23 cellular contexts compared by ENCODE assay signal in genomic region chr15:84009616-84010015, GRCh38.
"Had no signal": no experiment of that assay in that cellular context is flagged by ENCODE, and none has a peak within 500 bp of the region (broad histone marks: within the 10 kb centered on the region; RNA-seq: fewer than 3 reads in every experiment).

No MANE protein-coding gene starts in this region.

- H3K4me1 ChIP-seq: SJCRH30 had no signal

- ATAC-seq: HepG2, SK-N-SH treated with all-trans-retinoic acid at 6 μM for 48 hours had no signal

- H3K36me3 ChIP-seq: MG63, SJCRH30 had no signal

- H3K27me3 ChIP-seq: MG63, SJCRH30 had no signal

- H3K9me3 ChIP-seq: MG63, SJCRH30 had no signal

- DNase-seq: IMR-90, Karpas-422, KG1, MG63, NCI-H1092, NCI-H1105 treated with DMSO at 0.1 percent for 48 hours, NCI-H1417 treated with DMSO at 0.1 percent for 48 hours, NCI-H146, NCI-H1694 treated with DMSO at 0.1 percent for 48 hours, NCI-H1930, NCI-H2081, NCI-H2107, NCI-H226, NCI-H446, NCI-H510A, NCI-H524 treated with DMSO at 0.1 percent for 48 hours, NCI-H69, NCI-H774, RPMI8226, SHP77 treated with DMSO at 0.1 percent for 48 hours, SJCRH30 had no signal

- H3K4me3 ChIP-seq: MG63, SJCRH30 had no signal

- H3K27ac ChIP-seq: SJCRH30 had no signal
